Comparison of ENCODE assay signal across 17 cellular contexts in the genomic region with DNA sequence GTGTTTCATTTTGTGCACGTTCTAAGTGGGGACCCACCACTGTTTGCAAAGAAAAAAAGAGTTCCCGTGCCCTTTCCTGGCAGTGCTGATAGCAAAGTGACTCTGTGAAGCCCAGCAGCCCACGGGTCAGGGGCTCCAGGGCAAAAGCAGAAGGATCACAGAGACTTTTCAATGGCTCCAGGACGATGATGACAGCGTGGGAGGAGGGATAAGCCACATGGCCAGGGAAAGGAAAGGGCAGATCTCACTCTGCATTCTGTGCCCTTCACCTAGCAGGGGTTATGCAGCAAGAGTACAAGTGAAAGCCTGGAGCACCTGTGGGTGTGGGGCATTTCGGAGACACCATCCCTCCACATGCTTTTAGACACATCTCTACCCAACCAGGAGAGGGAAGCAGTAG. TPM values are rescaled to one million over a fixed set of nuclear protein-coding genes. Genes with fewer than 3 reads are reported as not detected.
DNase-seq lines count a peak whose midpoint lies in the region; ATAC-seq and TF ChIP-seq lines count a peak whose summit lies in the region.
"Had no signal": no experiment of that assay in that cellular context is flagged by ENCODE, and none has a peak within 500 bp of the region (broad histone marks: within the 10 kb centered on the region; RNA-seq: fewer than 3 reads in every experiment).

No MANE protein-coding gene starts in this region.

- POLR2A ChIA-PET in HEK293 (lab: Yijun Ruan, JAX): no interaction called here

- peak overlapping the region; percentile 39 for H3K18ac ChIP-seq in neuronal stem cell (ENCODE audit: low read length)

- CTCF ChIA-PET in HEK293 (lab: Yijun Ruan, JAX): interaction anchor here (0.7 kb wide), 1 partner anchor 35 kb away, joined by 3 read pairs; a partner anchor contains a TSS

- H3K4me1 ChIP-seq in BE2C (peaks cover 22% of the 10 kb centered on the region), HEK293 (ENCODE audit: control insufficient read depth, insufficient read depth, low read length) (peaks cover 4% of the 10 kb centered on the region), neuronal stem cell (ENCODE audit: control insufficient read depth in 2 of 2, insufficient read depth in 1 of 2, low read depth in 1 of 2, low read length in 2 of 2) (peaks cover 42 to 57% of the 10 kb centered on the region in 2 donors)
- H3K4me1 ChIP-seq: Caco-2 had no signal

- H2BK120ac ChIP-seq in neuronal stem cell (ENCODE audit: low read depth, low read length): no peak overlapping the region

- no peak for TF ChIP-seq CTCF in BE2C (IDR thresholded peaks at IDR 0.05; ENCODE audit: low read depth, low read length)
- no peak for TF ChIP-seq CTCF in HEK293 (tag by site-specific recombination; IDR thresholded peaks at IDR 0.05)
- TF ChIP-seq CTCF in glutamatergic neuron (IDR thresholded peaks at IDR 0.05; ENCODE audit: partially characterized antibody, unreplicated experiment): no peak

- H3K4me2 ChIP-seq in neuronal stem cell (ENCODE audit: insufficient read depth, low read length, poor library complexity, severe bottlenecking): no peak overlapping the region
- H3K4me2 ChIP-seq: GM23338 had no signal

- H3K4me3 ChIP-seq in BE2C (ENCODE audit: low read depth, low read length) (peak overlapping the region; percentile 23; the same call in 1 of the 2 replicates), HEK293 (ENCODE audit: low read depth, low read length) (no peak overlapping the region), neuronal stem cell (ENCODE audit: low read length in 2 of 2) (no peak overlapping the region)
- H3K4me3 ChIP-seq: GM23338 had no signal

- H2AFZ ChIP-seq in neuronal stem cell (ENCODE audit: low read length): no peak overlapping the region
- H2AFZ ChIP-seq: GM23338 had no signal

- no peak overlapping the region for H3K9ac ChIP-seq in neuronal stem cell (ENCODE audit: low read depth, low read length, poor library complexity)

- H3K4me3 Mint-ChIP-seq in glutamatergic neuron (ENCODE audit: unreplicated experiment): peak overlapping the region; percentile 70
- H3K4me3 Mint-ChIP-seq: CD8-positive, alpha-beta memory T cell; GM23338; H9 had no signal

- no peak overlapping the region for H3K23ac ChIP-seq in neuronal stem cell (ENCODE audit: low read depth, low read length, poor library complexity)

- no peak overlapping the region for H4K8ac ChIP-seq in neuronal stem cell (ENCODE audit: low read depth, low read length)

- no peaks in the 10 kb centered on the region for H3K9me3 ChIP-seq in BE2C
- no peaks in the 10 kb centered on the region for H3K9me3 ChIP-seq in HEK293 (ENCODE audit: control insufficient read depth, insufficient read depth, low read depth, low read length)
- H3K9me3 ChIP-seq in neuronal stem cell (replicated peaks in 1 of 2; ENCODE audit: control insufficient read depth in 2 of 2, insufficient read depth in 1 of 2, low read depth in 1 of 2, low read length in 2 of 2): peaks cover 0 to 2% of the 10 kb centered on the region in 2 donors
- H3K9me3 ChIP-seq: Caco-2 had no signal

- H3K36me3 Mint-ChIP-seq in glutamatergic neuron (ENCODE audit: unreplicated experiment): no peaks in the 10 kb centered on the region
- H3K36me3 Mint-ChIP-seq: CD14-positive monocyte; CD8-positive, alpha-beta memory T cell had no signal

- peak overlapping the region; percentile 68 for H2AK5ac ChIP-seq in neuronal stem cell (ENCODE audit: low read depth, low read length)

- H4K91ac ChIP-seq in neuronal stem cell (ENCODE audit: low read depth, low read length, poor library complexity): no peak overlapping the region

- H2BK5ac ChIP-seq in neuronal stem cell (ENCODE audit: low read length): no peak overlapping the region

- no peak overlapping the region for H3K4ac ChIP-seq in neuronal stem cell (ENCODE audit: low read length)

- DNase-seq in BE2C (no peak), glutamatergic neuron (no peak), neuronal stem cell (ENCODE audit: low spot score) (no peak), OCI-M2 (lab: John Stamatoyannopoulos, UW; ENCODE audit: unreplicated experiment) (no peak), EL (no peak)
- DNase-seq: 8988T; ACHN; Caco-2; CD8-positive, alpha-beta memory T cell; DMS53; H9 had no signal

- no peak overlapping the region for H2BK15ac ChIP-seq in neuronal stem cell (ENCODE audit: low read length)

- peaks cover 29% of the 10 kb centered on the region for H3K27me3 Mint-ChIP-seq in glutamatergic neuron (ENCODE audit: unreplicated experiment)

- H3K36me3 ChIP-seq in BE2C (no peaks in the 10 kb centered on the region; the same call in 1 of the 2 replicates), HEK293 (ENCODE audit: control insufficient read depth in 2 of 2, insufficient read depth in 1 of 2, low read length in 2 of 2) (no peaks in the 10 kb centered on the region), neuronal stem cell (replicated peaks in 1 of 2; ENCODE audit: control insufficient read depth in 2 of 2, insufficient read depth in 2 of 2, low read length in 2 of 2) (peaks cover 0 to 85% of the 10 kb centered on the region in 2 donors)

- H3K9me3 Mint-ChIP-seq in glutamatergic neuron (ENCODE audit: unreplicated experiment): peaks cover 26% of the 10 kb centered on the region
- H3K9me3 Mint-ChIP-seq: CD14-positive monocyte; CD8-positive, alpha-beta memory T cell; GM23338; H9 had no signal

- H3K4me1 Mint-ChIP-seq in glutamatergic neuron (ENCODE audit: low read depth, unreplicated experiment): peaks cover 60% of the 10 kb centered on the region

- peak overlapping the region; percentile 11 for H3K14ac ChIP-seq in neuronal stem cell (ENCODE audit: low read length)

- H2BK12ac ChIP-seq in neuronal stem cell (ENCODE audit: low read length): no peak overlapping the region

- peak overlapping the region; percentile 12 for H3K27ac Mint-ChIP-seq in glutamatergic neuron (ENCODE audit: unreplicated experiment)
- H3K27ac Mint-ChIP-seq: CD14-positive monocyte; CD8-positive, alpha-beta memory T cell; GM23338 had no signal

- no peak for ATAC-seq in GM21447 (IDR thresholded peaks at IDR 0.05; ENCODE audit: unreplicated experiment)

- H3K79me1 ChIP-seq in neuronal stem cell (ENCODE audit: low read depth, low read length): peaks cover 3% of the 10 kb centered on the region

- peaks cover 34% of the 10 kb centered on the region for H3K27me3 ChIP-seq in BE2C
- no peaks in the 10 kb centered on the region for H3K27me3 ChIP-seq in neuronal stem cell (ENCODE audit: control insufficient read depth in 3 of 3, insufficient read depth in 3 of 3, low read depth in 1 of 3, low read length in 3 of 3)

- H3K27ac ChIP-seq in HEK293 (ENCODE audit: extremely low read depth, low read depth, low read length) (no peak overlapping the region), neuronal stem cell (replicated peaks; ENCODE audit: low read length) (no peak overlapping the region)

- no CpG with 5 or more reads among the region's 6 CpGs for WGBS in neuronal stem cell (ENCODE audit: extremely low coverage in 2 of 2, insufficient read length in 2 of 2, insufficient replicate concordance in 1 of 2), 2 donors

TF ChIP-seq in HEK293, 187 proteins besides CTCF, POLR2A, EP300 and RAD21:
- TF ChIP-seq EGR2 (tag by site-specific recombination; IDR thresholded peaks at IDR 0.05; ENCODE audit: low read depth) (peak; percentile 38), ZFHX2 (tag by site-specific recombination; conservative IDR thresholded peaks at IDR 0.05) (peak; percentile 28; the same call in 1 of the 2 replicates)
- TF ChIP-seq, protein P1, sequence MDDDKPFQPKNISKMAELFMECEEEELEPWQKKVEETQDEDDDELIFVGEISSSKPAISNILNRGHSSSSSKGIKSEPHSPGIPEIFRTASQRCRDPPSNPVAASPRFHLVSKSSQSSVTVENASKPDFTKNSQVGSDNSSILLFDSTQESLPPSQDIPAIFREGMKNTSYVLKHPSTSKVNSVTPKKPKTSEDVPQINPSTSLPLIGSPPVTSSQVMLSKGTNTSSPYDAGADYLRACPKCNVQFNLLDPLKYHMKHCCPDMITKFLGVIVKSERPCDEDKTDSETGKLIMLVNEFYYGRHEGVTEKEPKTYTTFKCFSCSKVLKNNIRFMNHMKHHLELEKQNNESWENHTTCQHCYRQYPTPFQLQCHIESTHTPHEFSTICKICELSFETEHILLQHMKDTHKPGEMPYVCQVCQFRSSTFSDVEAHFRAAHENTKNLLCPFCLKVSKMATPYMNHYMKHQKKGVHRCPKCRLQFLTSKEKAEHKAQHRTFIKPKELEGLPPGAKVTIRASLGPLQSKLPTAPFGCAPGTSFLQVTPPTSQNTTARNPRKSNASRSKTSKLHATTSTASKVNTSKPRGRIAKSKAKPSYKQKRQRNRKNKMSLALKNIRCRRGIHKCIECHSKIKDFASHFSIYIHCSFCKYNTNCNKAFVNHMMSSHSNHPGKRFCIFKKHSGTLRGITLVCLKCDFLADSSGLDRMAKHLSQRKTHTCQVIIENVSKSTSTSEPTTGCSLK (tag by site-specific recombination; IDR thresholded peaks at IDR 0.05): no peak

RNA-seq across cellular contexts. Expression of a gene that starts 35.4 kb away (rescaled TPM):
- 10.7 TPM for polyA plus RNA-seq in BE2C (2012; ENCODE audit: insufficient read depth, insufficient read length, low read depth)
- 61.1 TPM for total RNA-seq in glutamatergic neuron (ENCODE audit: unreplicated experiment)
- polyA plus RNA-seq in neuronal stem cell (2013, experiment 1 of 2): 19.4 TPM
- 18.9 TPM for polyA plus RNA-seq in neuronal stem cell (2013, experiment 2 of 2)
- total RNA-seq: CD8-positive, alpha-beta memory T cell; Daoy; HT1080 had no signal
- polyA plus RNA-seq: CD14-positive monocyte; CD8-positive, alpha-beta memory T cell had no signal
